Comparison of ENCODE assay signal across 21 cellular contexts in the genomic region with DNA sequence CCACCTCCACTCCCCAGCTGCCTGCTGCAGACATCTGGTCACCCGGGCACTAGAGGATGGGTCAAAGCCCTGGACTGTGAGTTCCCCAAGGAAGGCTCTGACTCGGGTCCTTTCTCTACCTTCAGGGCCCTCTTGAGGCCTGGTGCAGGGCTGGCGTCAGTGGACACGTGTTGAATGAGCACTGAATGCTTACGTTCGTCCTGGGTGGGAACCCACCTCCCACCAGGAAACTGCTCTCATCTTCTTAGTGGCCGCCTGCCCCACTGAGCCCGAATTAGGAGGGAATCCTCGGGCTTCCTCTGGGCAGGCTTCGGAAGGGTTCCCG.
"Had no signal": no experiment of that assay in that cellular context is flagged by ENCODE, and none has a peak within 500 bp of the region (broad histone marks: within the 10 kb centered on the region; RNA-seq: fewer than 3 reads in every experiment).

No MANE protein-coding gene starts in this region.

- H3K27me3 ChIP-seq: hepatocyte, ovary, right lobe of liver, tibial artery, upper lobe of left lung, vagina had no signal

- H3K4me2 ChIP-seq: hepatocyte had no signal

- DNase-seq: effector CD4-positive, alpha-beta T cell; erythroblast; foreskin melanocyte; head of caudate nucleus; kidney glomerular epithelial cell; mesendoderm; naive B cell; nucleus accumbens; stimulated activated CD4-positive, alpha-beta T cell treated with anti-CD3 and anti-CD28 coated beads, Interleukin-15, amount 100 ng/mL, for 24 hours; stimulated activated CD4-positive, alpha-beta T cell treated with anti-CD3 and anti-CD28 coated beads, Interleukin-1b, Interleukin-23, amount 100 ng/mL, for 48 hours; stimulated activated CD4-positive, alpha-beta T cell treated with anti-CD3 and anti-CD28 coated beads, Interleukin-4, amount 100 ng/mL, for 24 hours; tibial artery; upper lobe of left lung had no signal

- H3K27ac ChIP-seq: coronary artery, hepatocyte, ovary, right lobe of liver, tibial artery, upper lobe of left lung, vagina had no signal

- ATAC-seq: right lobe of liver; stimulated activated memory B cell treated with anti-CD40 and anti-IgM and Interleukin-4, amounts not matched to agents 10 μg/mL and 1 μg/mL and 100 μg/mL, for 72 hours had no signal

- H3K36me3 ChIP-seq: ovary, right lobe of liver, tibial artery, upper lobe of left lung, vagina had no signal

- FAIRE-seq: endothelial cell of umbilical vein had no signal

- H3K4me3 ChIP-seq: coronary artery, hepatocyte, lung, ovary, right lobe of liver, tibial artery, upper lobe of left lung, vagina had no signal

- H2AFZ ChIP-seq: hepatocyte had no signal

- H3K9me3 ChIP-seq: ovary, right lobe of liver, tibial artery, upper lobe of left lung, vagina had no signal

- H3K4me1 ChIP-seq: right lobe of liver, tibial artery, upper lobe of left lung had no signal
